1 cellular context compared by ENCODE assay signal in genomic region chr6:158818580-158819212, GRCh38.
TF ChIP-seq lines count a peak whose summit lies in the region.

No MANE protein-coding gene starts in this region.

TF ChIP-seq in HEK293, 187 proteins besides CTCF, POLR2A, EP300 and RAD21 (continued from another document):
- TF ChIP-seq ZNF398 (tag by site-specific recombination; IDR thresholded peaks at IDR 0.05) (peak; percentile 81), ZBTB7A (tag by site-specific recombination; IDR thresholded peaks at IDR 0.05; ENCODE audit: low read depth) (peak; percentile 76; the same call in 1 of the 2 replicates), ZFP37 (tag by site-specific recombination; IDR thresholded peaks at IDR 0.05) (no peak), SALL2 (tag by site-specific recombination; IDR thresholded peaks at IDR 0.05; ENCODE audit: borderline replicate concordance) (no peak), ZNF639 (tag by site-specific recombination; IDR thresholded peaks at IDR 0.05) (no peak), GLIS2 (tag by site-specific recombination; IDR thresholded peaks at IDR 0.05) (peak; percentile 51), SCRT1 (tag by site-specific recombination; IDR thresholded peaks at IDR 0.05; ENCODE audit: borderline replicate concordance) (no peak), ZNF423 (tag by site-specific recombination; IDR thresholded peaks at IDR 0.05) (0 out of 2 replicates have a peak, but pooled peaks have one; percentile 35), ZBTB26 (tag by site-specific recombination; optimal IDR thresholded peaks at IDR 0.05) (peak; percentile 77), KLF8 (tag by site-specific recombination; IDR thresholded peaks at IDR 0.05) (peak; percentile 53; the same call in 1 of the 2 replicates), SP2 (tag by site-specific recombination; IDR thresholded peaks at IDR 0.05) (peak; percentile 11; the same call in 1 of the 2 replicates), ZBTB10 (tag by site-specific recombination; IDR thresholded peaks at IDR 0.05) (peak; percentile 84; the same call in 1 of the 2 replicates), ZNF280D (tag by site-specific recombination; IDR thresholded peaks at IDR 0.05) (no peak), ZSCAN16 (tag by site-specific recombination; IDR thresholded peaks at IDR 0.05) (no peak), FEZF1 (tag by site-specific recombination; IDR thresholded peaks at IDR 0.05) (no peak), ZNF518A (tag by site-specific recombination; conservative IDR thresholded peaks at IDR 0.05; ENCODE audit: low read depth) (no peak)
TF ChIP-seq in HEK293: peak in this region for 13.
